ENCODE assay signal across 1 cellular context in the genomic region with DNA sequence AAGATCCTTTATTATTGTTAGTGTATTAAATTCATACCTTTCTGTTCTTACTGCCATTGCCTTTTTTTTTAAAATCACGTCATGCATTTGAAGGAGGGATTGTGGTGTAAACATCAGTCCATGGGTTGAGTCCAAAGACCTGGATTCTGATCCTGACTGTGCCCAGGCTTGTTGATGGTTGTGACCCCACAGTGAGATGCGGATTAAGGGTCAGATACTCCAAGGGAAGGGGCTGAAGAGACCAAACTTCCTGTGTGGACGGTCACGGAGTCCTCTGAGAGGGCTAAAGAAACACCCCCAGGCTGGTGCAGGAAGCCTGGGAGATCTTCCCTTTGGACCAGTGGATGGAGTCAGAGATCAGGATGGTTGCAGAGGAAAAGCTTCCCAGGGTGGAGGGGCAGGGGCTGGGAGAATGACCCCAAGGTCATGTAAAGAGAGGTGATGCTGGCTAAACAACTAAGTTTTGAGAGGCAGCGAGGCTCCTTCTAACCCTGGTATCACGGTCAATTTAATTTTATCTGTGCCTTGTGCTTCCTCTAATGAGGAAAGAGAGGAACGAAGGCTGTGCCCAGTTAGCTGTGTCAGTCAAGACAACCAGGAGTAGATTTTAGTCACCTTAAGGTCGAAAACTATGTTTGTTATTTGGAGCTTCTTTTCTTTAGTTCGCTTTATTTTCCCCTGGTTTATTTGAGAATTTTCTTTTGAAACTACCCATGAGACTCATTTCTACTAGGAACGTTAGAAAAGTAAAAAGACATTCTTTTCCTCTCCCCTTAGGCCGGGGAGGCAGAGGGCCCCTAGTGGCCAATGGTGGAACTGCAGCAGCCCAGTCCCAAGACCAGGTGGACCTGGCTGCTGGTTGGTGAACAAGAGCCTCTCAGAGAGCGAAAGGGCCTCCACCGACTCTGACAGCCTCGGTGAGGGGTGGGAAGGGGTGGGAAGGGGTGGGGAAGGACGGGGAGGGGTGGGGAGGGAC.
A peak's percentile ranks its signal among the peaks of the same experiment; 100 is the strongest.
TF ChIP-seq lines count a peak whose summit lies in the region.

No MANE protein-coding gene starts in this region.

TF ChIP-seq in GM23338, 12 proteins besides CTCF, POLR2A, EP300 and RAD21:
- TF ChIP-seq ZNF331 (CRISPR knock-in tag; IDR thresholded peaks at IDR 0.05; ENCODE audit: low read depth) (peak; percentile 16; the same call in 1 of the 2 replicates), JUNB (IDR thresholded peaks at IDR 0.05; ENCODE audit: unreplicated experiment) (no peak), STAT1 (IDR thresholded peaks at IDR 0.05; ENCODE audit: unreplicated experiment) (no peak), NANOG (IDR thresholded peaks at IDR 0.05; ENCODE audit: borderline replicate concordance) (no peak), EZH2phosphoT487 (IDR thresholded peaks at IDR 0.05; ENCODE audit: unreplicated experiment) (no peak), EZH2 (IDR thresholded peaks at IDR 0.05; ENCODE audit: low read depth, unreplicated experiment) (no peak)
- TF ChIP-seq, protein P1, sequence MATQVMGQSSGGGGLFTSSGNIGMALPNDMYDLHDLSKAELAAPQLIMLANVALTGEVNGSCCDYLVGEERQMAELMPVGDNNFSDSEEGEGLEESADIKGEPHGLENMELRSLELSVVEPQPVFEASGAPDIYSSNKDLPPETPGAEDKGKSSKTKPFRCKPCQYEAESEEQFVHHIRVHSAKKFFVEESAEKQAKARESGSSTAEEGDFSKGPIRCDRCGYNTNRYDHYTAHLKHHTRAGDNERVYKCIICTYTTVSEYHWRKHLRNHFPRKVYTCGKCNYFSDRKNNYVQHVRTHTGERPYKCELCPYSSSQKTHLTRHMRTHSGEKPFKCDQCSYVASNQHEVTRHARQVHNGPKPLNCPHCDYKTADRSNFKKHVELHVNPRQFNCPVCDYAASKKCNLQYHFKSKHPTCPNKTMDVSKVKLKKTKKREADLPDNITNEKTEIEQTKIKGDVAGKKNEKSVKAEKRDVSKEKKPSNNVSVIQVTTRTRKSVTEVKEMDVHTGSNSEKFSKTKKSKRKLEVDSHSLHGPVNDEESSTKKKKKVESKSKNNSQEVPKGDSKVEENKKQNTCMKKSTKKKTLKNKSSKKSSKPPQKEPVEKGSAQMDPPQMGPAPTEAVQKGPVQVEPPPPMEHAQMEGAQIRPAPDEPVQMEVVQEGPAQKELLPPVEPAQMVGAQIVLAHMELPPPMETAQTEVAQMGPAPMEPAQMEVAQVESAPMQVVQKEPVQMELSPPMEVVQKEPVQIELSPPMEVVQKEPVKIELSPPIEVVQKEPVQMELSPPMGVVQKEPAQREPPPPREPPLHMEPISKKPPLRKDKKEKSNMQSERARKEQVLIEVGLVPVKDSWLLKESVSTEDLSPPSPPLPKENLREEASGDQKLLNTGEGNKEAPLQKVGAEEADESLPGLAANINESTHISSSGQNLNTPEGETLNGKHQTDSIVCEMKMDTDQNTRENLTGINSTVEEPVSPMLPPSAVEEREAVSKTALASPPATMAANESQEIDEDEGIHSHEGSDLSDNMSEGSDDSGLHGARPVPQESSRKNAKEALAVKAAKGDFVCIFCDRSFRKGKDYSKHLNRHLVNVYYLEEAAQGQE (IDR thresholded peaks at IDR 0.05; ENCODE audit: unreplicated experiment) = no peak
- TF ChIP-seq, protein P2, sequence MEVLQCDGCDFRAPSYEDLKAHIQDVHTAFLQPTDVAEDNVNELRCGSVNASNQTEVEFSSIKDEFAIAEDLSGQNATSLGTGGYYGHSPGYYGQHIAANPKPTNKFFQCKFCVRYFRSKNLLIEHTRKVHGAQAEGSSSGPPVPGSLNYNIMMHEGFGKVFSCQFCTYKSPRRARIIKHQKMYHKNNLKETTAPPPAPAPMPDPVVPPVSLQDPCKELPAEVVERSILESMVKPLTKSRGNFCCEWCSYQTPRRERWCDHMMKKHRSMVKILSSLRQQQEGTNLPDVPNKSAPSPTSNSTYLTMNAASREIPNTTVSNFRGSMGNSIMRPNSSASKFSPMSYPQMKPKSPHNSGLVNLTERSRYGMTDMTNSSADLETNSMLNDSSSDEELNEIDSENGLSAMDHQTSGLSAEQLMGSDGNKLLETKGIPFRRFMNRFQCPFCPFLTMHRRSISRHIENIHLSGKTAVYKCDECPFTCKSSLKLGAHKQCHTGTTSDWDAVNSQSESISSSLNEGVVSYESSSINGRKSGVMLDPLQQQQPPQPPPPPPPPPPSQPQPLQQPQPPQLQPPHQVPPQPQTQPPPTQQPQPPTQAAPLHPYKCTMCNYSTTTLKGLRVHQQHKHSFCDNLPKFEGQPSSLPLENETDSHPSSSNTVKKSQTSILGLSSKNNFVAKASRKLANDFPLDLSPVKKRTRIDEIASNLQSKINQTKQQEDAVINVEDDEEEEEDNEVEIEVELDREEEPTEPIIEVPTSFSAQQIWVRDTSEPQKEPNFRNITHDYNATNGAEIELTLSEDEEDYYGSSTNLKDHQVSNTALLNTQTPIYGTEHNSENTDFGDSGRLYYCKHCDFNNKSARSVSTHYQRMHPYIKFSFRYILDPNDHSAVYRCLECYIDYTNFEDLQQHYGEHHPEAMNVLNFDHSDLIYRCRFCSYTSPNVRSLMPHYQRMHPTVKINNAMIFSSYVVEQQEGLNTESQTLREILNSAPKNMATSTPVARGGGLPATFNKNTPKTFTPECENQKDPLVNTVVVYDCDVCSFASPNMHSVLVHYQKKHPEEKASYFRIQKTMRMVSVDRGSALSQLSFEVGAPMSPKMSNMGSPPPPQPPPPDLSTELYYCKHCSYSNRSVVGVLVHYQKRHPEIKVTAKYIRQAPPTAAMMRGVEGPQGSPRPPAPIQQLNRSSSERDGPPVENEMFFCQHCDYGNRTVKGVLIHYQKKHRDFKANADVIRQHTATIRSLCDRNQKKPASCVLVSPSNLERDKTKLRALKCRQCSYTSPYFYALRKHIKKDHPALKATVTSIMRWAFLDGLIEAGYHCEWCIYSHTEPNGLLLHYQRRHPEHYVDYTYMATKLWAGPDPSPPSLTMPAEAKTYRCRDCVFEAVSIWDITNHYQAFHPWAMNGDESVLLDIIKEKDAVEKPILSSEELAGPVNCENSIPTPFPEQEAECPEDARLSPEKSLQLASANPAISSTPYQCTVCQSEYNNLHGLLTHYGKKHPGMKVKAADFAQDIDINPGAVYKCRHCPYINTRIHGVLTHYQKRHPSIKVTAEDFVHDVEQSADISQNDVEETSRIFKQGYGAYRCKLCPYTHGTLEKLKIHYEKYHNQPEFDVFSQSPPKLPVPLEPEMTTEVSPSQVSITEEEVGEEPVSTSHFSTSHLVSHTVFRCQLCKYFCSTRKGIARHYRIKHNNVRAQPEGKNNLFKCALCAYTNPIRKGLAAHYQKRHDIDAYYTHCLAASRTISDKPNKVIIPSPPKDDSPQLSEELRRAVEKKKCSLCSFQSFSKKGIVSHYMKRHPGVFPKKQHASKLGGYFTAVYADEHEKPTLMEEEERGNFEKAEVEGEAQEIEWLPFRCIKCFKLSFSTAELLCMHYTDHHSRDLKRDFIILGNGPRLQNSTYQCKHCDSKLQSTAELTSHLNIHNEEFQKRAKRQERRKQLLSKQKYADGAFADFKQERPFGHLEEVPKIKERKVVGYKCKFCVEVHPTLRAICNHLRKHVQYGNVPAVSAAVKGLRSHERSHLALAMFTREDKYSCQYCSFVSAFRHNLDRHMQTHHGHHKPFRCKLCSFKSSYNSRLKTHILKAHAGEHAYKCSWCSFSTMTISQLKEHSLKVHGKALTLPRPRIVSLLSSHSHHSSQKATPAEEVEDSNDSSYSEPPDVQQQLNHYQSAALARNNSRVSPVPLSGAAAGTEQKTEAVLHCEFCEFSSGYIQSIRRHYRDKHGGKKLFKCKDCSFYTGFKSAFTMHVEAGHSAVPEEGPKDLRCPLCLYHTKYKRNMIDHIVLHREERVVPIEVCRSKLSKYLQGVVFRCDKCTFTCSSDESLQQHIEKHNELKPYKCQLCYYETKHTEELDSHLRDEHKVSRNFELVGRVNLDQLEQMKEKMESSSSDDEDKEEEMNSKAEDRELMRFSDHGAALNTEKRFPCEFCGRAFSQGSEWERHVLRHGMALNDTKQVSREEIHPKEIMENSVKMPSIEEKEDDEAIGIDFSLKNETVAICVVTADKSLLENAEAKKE (CRISPR knock-in tag; IDR thresholded peaks at IDR 0.05) = peak; percentile 49; the same call in 1 of the 2 replicates
- TF ChIP-seq, protein P3, sequence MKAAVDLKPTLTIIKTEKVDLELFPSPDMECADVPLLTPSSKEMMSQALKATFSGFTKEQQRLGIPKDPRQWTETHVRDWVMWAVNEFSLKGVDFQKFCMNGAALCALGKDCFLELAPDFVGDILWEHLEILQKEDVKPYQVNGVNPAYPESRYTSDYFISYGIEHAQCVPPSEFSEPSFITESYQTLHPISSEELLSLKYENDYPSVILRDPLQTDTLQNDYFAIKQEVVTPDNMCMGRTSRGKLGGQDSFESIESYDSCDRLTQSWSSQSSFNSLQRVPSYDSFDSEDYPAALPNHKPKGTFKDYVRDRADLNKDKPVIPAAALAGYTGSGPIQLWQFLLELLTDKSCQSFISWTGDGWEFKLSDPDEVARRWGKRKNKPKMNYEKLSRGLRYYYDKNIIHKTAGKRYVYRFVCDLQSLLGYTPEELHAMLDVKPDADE (IDR thresholded peaks at IDR 0.05) = no peak
